In genomic region chr15:74616996-74617395, GRCh38 we compare ENCODE assay signal across 8 cellular contexts. TPM values are rescaled to one million over a fixed set of nuclear protein-coding genes. Genes with fewer than 3 reads are reported as not detected.
A peak's percentile ranks its signal among the peaks of the same experiment; 100 is the strongest.
DNase-seq lines count a peak whose midpoint lies in the region; ATAC-seq, FAIRE-seq and TF ChIP-seq lines count a peak whose summit lies in the region.

No MANE protein-coding gene starts in this region.

- ATAC-seq in activated CD4-positive, alpha-beta T cell treated with anti-CD3 and anti-CD28 coated beads for 36 hours: no peak
- ATAC-seq in HG03135 (IDR thresholded peaks at IDR 0.05; ENCODE audit: unreplicated experiment): no peak

- no peak for TF ChIP-seq EP300 in suprapubic skin (IDR thresholded peaks at IDR 0.05)

- CTCF ChIA-PET in activated CD4-positive, alpha-beta T cell treated with anti-CD3 and anti-CD28 coated beads for 36 hours (lab: Charles Lee): interaction anchor here (0.6 to 13.6 kb wide), 17 partner anchors 10 to 1010 kb away, joined by 3 to 170 read pairs (median 5); partner anchors contain the start of genes CSK, PPCDC and UBL7

- H3K9me3 ChIP-seq in suprapubic skin: no peaks in the 10 kb centered on the region

- no peak for TF ChIP-seq CTCF in suprapubic skin (IDR thresholded peaks at IDR 0.05)

- DNase-seq in activated CD4-positive, alpha-beta T cell treated with anti-CD3 and anti-CD28 coated beads for 36 hours: no peak
- DNase-seq in activated CD4-positive, alpha-beta T cell treated with anti-CD3 and anti-CD28 coated beads, Interleukin-2, amount 50 U/mL, for 4 hours: no peak
- no peak for DNase-seq in immature natural killer cell
- no peak for DNase-seq in suprapubic skin (ENCODE audit: low spot score in 2 of 2)
- no peak for DNase-seq in RCC 7860 (ENCODE audit: low spot score)
- no peak for DNase-seq in NCI-H1694 treated with DMSO at 0.1 percent for 48 hours (lab: John Stamatoyannopoulos, UW)

- peaks cover 41% of the 10 kb centered on the region for H3K36me3 Mint-ChIP-seq in activated CD4-positive, alpha-beta T cell treated with anti-CD3 and anti-CD28 coated beads for 36 hours (ENCODE audit: low read depth)
- no peaks in the 10 kb centered on the region for H3K36me3 Mint-ChIP-seq in activated naive CD8-positive, alpha-beta T cell
- H3K36me3 Mint-ChIP-seq in immature natural killer cell: peaks cover 5 to 18% (median 10%) of the 10 kb centered on the region in 3 donors

- POLR2A ChIA-PET in activated CD4-positive, alpha-beta T cell treated with anti-CD3 and anti-CD28 coated beads for 36 hours (lab: Charles Lee): interaction anchor here (1.4 to 1.7 kb wide), 2 partner anchors 167 to 238 kb away, joined by 3 to 4 read pairs; no protein-coding TSS in a partner anchor

- H3K27ac Mint-ChIP-seq in activated CD4-positive, alpha-beta T cell treated with anti-CD3 and anti-CD28 coated beads for 36 hours: peak overlapping the region; percentile 92
- H3K27ac Mint-ChIP-seq in activated naive CD8-positive, alpha-beta T cell: peak overlapping the region; percentile 89
- peak overlapping the region; percentile 84 to 99 (median 96) for H3K27ac Mint-ChIP-seq in immature natural killer cell

- H3K27me3 Mint-ChIP-seq in activated CD4-positive, alpha-beta T cell treated with anti-CD3 and anti-CD28 coated beads for 36 hours: no peaks in the 10 kb centered on the region
- H3K27me3 Mint-ChIP-seq in activated naive CD8-positive, alpha-beta T cell: no peaks in the 10 kb centered on the region
- peaks cover 3 to 22% (median 18%) of the 10 kb centered on the region in 3 donors for H3K27me3 Mint-ChIP-seq in immature natural killer cell (ENCODE audit: low read depth in 3 of 3)

- no peak for FAIRE-seq in RCC 7860 (lab: Jason Lieb, UNC)

- H3K9me3 Mint-ChIP-seq in activated CD4-positive, alpha-beta T cell treated with anti-CD3 and anti-CD28 coated beads for 36 hours (ENCODE audit: low read depth): no peaks in the 10 kb centered on the region
- H3K9me3 Mint-ChIP-seq in activated naive CD8-positive, alpha-beta T cell (ENCODE audit: low read depth): no peaks in the 10 kb centered on the region
- no peaks in the 10 kb centered on the region for H3K9me3 Mint-ChIP-seq in immature natural killer cell

- H3K4me1 ChIP-seq in suprapubic skin: peaks cover 58% of the 10 kb centered on the region

- H3K4me1 Mint-ChIP-seq in activated CD4-positive, alpha-beta T cell treated with anti-CD3 and anti-CD28 coated beads for 36 hours: peaks cover 48% of the 10 kb centered on the region
- H3K4me1 Mint-ChIP-seq in activated naive CD8-positive, alpha-beta T cell (ENCODE audit: low read depth): peaks cover 45% of the 10 kb centered on the region
- H3K4me1 Mint-ChIP-seq in immature natural killer cell: peaks cover 55 to 58% of the 10 kb centered on the region in 2 donors

- H3K4me3 Mint-ChIP-seq in activated CD4-positive, alpha-beta T cell treated with anti-CD3 and anti-CD28 coated beads for 36 hours: peak overlapping the region; percentile 93
- H3K4me3 Mint-ChIP-seq in activated naive CD8-positive, alpha-beta T cell: peak overlapping the region; percentile 91
- peak overlapping the region; percentile 92 to 95 (median 93) for H3K4me3 Mint-ChIP-seq in immature natural killer cell

- intact Hi-C loops in activated CD4-positive, alpha-beta T cell treated with anti-CD3 and anti-CD28 coated beads for 36 hours (cut with DNase I, micrococcal nuclease): loop anchor here in 1 of 2 experiments (5.0 to 10.0 kb wide), 3 partner anchors 285 to 1285 kb away; partner anchors contain the start of genes FBXO22, IMP3 and SNX33

- H3K27ac ChIP-seq in suprapubic skin: peak overlapping the region; percentile 97

- H3K36me3 ChIP-seq in suprapubic skin: peaks cover 32% of the 10 kb centered on the region

- H3K4me3 ChIP-seq in suprapubic skin: peak overlapping the region; percentile 81

- no peaks in the 10 kb centered on the region for H3K27me3 ChIP-seq in suprapubic skin

- TF ChIP-seq POLR2A in suprapubic skin (IDR thresholded peaks at IDR 0.05): no peak

RNA-seq across cellular contexts. Expression of gene CLK3, which starts 1.4 kb away (rescaled TPM):
- total RNA-seq in activated CD4-positive, alpha-beta T cell treated with anti-CD3 and anti-CD28 coated beads for 36 hours: 100 to 1,000 TPM; 130 to 175 TPM
- 10 to 100 TPM; 32.4 to 82.1 (median 68.2) TPM for polyA plus RNA-seq in immature natural killer cell
- total RNA-seq in suprapubic skin: 100 to 1,000 TPM in 3 of 4 donors, 10 to 100 TPM in 1; 93.1 to 244 (median 115) TPM
